In genomic region chr9:132241840-132242620, GRCh38 we compare ENCODE assay signal across 8 cellular contexts.
DNase-seq lines count a peak whose midpoint lies in the region; ATAC-seq and TF ChIP-seq lines count a peak whose summit lies in the region.

No MANE protein-coding gene starts in this region.

- no peaks in the 10 kb centered on the region for H3K9me3 ChIP-seq in CD8-positive, alpha-beta memory T cell (ENCODE audit: low read length)
- H3K9me3 ChIP-seq in testis: no peaks in the 10 kb centered on the region

- no peaks in the 10 kb centered on the region for H3K9me3 Mint-ChIP-seq in CD8-positive, alpha-beta memory T cell
- no peaks in the 10 kb centered on the region for H3K9me3 Mint-ChIP-seq in T-helper 1 cell treated with Interleukin-12 subunit alpha and Interleukin-12 subunit beta and Interleukin-4 antibody, amounts not matched to agents 30 μg/mL and 1 μg/mL, for 36 hours
- no peaks in the 10 kb centered on the region for H3K9me3 Mint-ChIP-seq in mesothelial cell of epicardium

- peaks cover 0 to 8% (median 0%) of the 10 kb centered on the region in 3 donors for H3K36me3 Mint-ChIP-seq in CD8-positive, alpha-beta memory T cell
- H3K36me3 Mint-ChIP-seq in T-helper 1 cell treated with Interleukin-12 subunit alpha and Interleukin-12 subunit beta and Interleukin-4 antibody, amounts not matched to agents 30 μg/mL and 1 μg/mL, for 36 hours (ENCODE audit: low read depth): no peaks in the 10 kb centered on the region
- no peaks in the 10 kb centered on the region for H3K36me3 Mint-ChIP-seq in mesothelial cell of epicardium

- peak; percentile 47 to 80 (median 54) for DNase-seq in CD8-positive, alpha-beta memory T cell
- DNase-seq in choroid plexus epithelial cell (ENCODE audit: low read depth) (peak; percentile 26), mesothelial cell of epicardium (ENCODE audit: low spot score in 2 of 2, unreplicated experiment in 2 of 2) (peak in 1 of 2 experiments; percentile 56), testis (peak; percentile 49)

- TF ChIP-seq CTCF in choroid plexus epithelial cell (conservative IDR thresholded peaks at IDR 0.05; ENCODE audit: low read depth, low read length) (no peak), mesothelial cell of epicardium (IDR thresholded peaks at IDR 0.05; ENCODE audit: unreplicated experiment) (no peak), testis (IDR thresholded peaks at IDR 0.05) (no peak)

- H3K27me3 ChIP-seq in CD8-positive, alpha-beta memory T cell (ENCODE audit: insufficient read depth, low read length, poor library complexity, severe bottlenecking): no peaks in the 10 kb centered on the region
- no peaks in the 10 kb centered on the region for H3K27me3 ChIP-seq in testis

- H3K4me3 Mint-ChIP-seq in CD8-positive, alpha-beta memory T cell: peak overlapping the region; percentile 91 to 99 (median 93)
- H3K4me3 Mint-ChIP-seq in T-helper 1 cell treated with Interleukin-12 subunit alpha and Interleukin-12 subunit beta and Interleukin-4 antibody, amounts not matched to agents 30 μg/mL and 1 μg/mL, for 36 hours: peak overlapping the region; percentile 90
- peak overlapping the region; percentile 93 for H3K4me3 Mint-ChIP-seq in mesothelial cell of epicardium

- POLR2A ChIA-PET in CD8-positive, alpha-beta memory T cell (lab: Charles Lee): interaction anchor here (0.5 to 1.1 kb wide), 7 partner anchors 17 to 944 kb away, joined by 3 to 8 read pairs (median 3); partner anchors contain the start of genes MED27 and SETX

- peaks cover 8% of the 10 kb centered on the region for H3K4me1 ChIP-seq in CD8-positive, alpha-beta memory T cell (ENCODE audit: insufficient read depth, low read length)
- peaks cover 12% of the 10 kb centered on the region for H3K4me1 ChIP-seq in testis

- H3K27me3 Mint-ChIP-seq in CD8-positive, alpha-beta memory T cell: peaks cover 5 to 11% of the 10 kb centered on the region in 2 donors
- H3K27me3 Mint-ChIP-seq in T-helper 1 cell treated with Interleukin-12 subunit alpha and Interleukin-12 subunit beta and Interleukin-4 antibody, amounts not matched to agents 30 μg/mL and 1 μg/mL, for 36 hours (ENCODE audit: low read depth): peaks cover 40% of the 10 kb centered on the region
- peaks cover 19% of the 10 kb centered on the region for H3K27me3 Mint-ChIP-seq in mesothelial cell of epicardium (ENCODE audit: low read depth)

- 1% methylated on average over 36 to 55 of the region's 81 CpGs for WGBS in testis, 2 donors

- H3K36me3 ChIP-seq in CD8-positive, alpha-beta memory T cell (ENCODE audit: insufficient read depth, low read length): no peaks in the 10 kb centered on the region
- no peaks in the 10 kb centered on the region for H3K36me3 ChIP-seq in testis (ENCODE audit: low read depth, missing control alignments)

- peak overlapping the region; percentile 12 for H3K27ac ChIP-seq in CD8-positive, alpha-beta memory T cell (ENCODE audit: low read depth, low read length)
- H3K27ac ChIP-seq in testis: no peak overlapping the region

- peak overlapping the region; percentile 82 for H3K4me3 ChIP-seq in CD8-positive, alpha-beta memory T cell (ENCODE audit: low read length)
- H3K4me3 ChIP-seq in choroid plexus epithelial cell (ENCODE audit: low read depth, low read length) (peak overlapping the region; percentile 62), testis (peak overlapping the region; percentile 59 to 64)

- intact Hi-C loops in testis (cut with DNase I; ENCODE audit: low total_unique reads): no loop called here

- H3K27ac Mint-ChIP-seq in CD8-positive, alpha-beta memory T cell: peak overlapping the region in 7 of 8 donors; percentile 71 to 95 (median 83)
- peak overlapping the region; percentile 84 for H3K27ac Mint-ChIP-seq in T-helper 1 cell treated with Interleukin-12 subunit alpha and Interleukin-12 subunit beta and Interleukin-4 antibody, amounts not matched to agents 30 μg/mL and 1 μg/mL, for 36 hours
- peak overlapping the region; percentile 92 for H3K27ac Mint-ChIP-seq in mesothelial cell of epicardium

- TF ChIP-seq POLR2A in testis (IDR thresholded peaks at IDR 0.05): no peak

- peak; percentile 8 for ATAC-seq in HG02588 (IDR thresholded peaks at IDR 0.05; ENCODE audit: unreplicated experiment)
- ATAC-seq in GM21786 (IDR thresholded peaks at IDR 0.05; ENCODE audit: unreplicated experiment): no peak
- ATAC-seq in GM21529 (IDR thresholded peaks at IDR 0.05; ENCODE audit: unreplicated experiment): no peak

- CTCF ChIA-PET in CD8-positive, alpha-beta memory T cell (lab: Charles Lee): interaction anchor here (0.5 to 2.4 kb wide), 8 partner anchors 10 to 487 kb away, joined by 3 to 10 read pairs (median 5); no protein-coding TSS in a partner anchor

- peaks cover 9 to 25% (median 9%) of the 10 kb centered on the region in 3 donors for H3K4me1 Mint-ChIP-seq in CD8-positive, alpha-beta memory T cell
- peaks cover 8% of the 10 kb centered on the region for H3K4me1 Mint-ChIP-seq in T-helper 1 cell treated with Interleukin-12 subunit alpha and Interleukin-12 subunit beta and Interleukin-4 antibody, amounts not matched to agents 30 μg/mL and 1 μg/mL, for 36 hours (ENCODE audit: low read depth)
- peaks cover 25% of the 10 kb centered on the region for H3K4me1 Mint-ChIP-seq in mesothelial cell of epicardium
